In the genomic region with DNA sequence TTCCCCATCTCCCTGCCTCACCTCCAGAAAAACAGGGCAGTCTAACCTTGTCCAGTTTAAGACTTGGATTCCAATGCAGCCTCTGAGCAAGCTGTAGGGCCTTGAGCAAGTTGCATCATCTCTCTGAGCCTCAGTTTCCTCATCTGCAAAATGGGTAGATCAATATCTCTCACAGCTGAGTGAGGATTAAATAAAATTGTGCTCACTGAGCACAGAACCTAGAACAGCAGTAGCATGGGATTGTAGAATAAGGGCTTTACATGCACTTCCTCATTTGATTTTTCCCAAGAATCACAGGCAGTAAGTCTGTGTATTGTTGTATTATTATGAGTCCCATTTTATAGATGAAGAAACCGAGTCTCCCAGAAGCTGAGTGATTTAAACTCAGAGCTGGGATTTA, we compare ENCODE assay signal across 1 cellular context.
TF ChIP-seq lines count a peak whose summit lies in the region.

No MANE protein-coding gene starts in this region.

TF ChIP-seq in GM23338, 12 proteins besides CTCF, POLR2A, EP300 and RAD21 (continued from another document):
- TF ChIP-seq REST (IDR thresholded peaks at IDR 0.05; ENCODE audit: unreplicated experiment): no peak
- no peak for TF ChIP-seq JUNB (IDR thresholded peaks at IDR 0.05; ENCODE audit: unreplicated experiment)
